ENCODE assay signal across 8 cellular contexts in genomic region chrX:52935469-52935783, GRCh38. TPM values are rescaled to one million over a fixed set of nuclear protein-coding genes. Genes with fewer than 3 reads are reported as not detected.
DNase-seq lines count a peak whose midpoint lies in the region; ATAC-seq and TF ChIP-seq lines count a peak whose summit lies in the region.
"Not testable (repeated sequence)": the region's sequence is repeated elsewhere in the genome, so short reads cannot be mapped to it uniquely, and the experiment has no call there.

No MANE protein-coding gene starts in this region.

- not testable (repeated sequence) for H3K9me3 Mint-ChIP-seq in IgD-negative memory B cell; activated B cell treated with CpG ODN at 0.5 μM for 24 hours; MCF 10A (ENCODE audit: unreplicated experiment); progenitor cell of endocrine pancreas (ENCODE audit: low read depth)

- TF ChIP-seq POLR2A in lower leg skin (IDR thresholded peaks at IDR 0.05); upper lobe of left lung (IDR thresholded peaks at IDR 0.05): not testable (repeated sequence)

- H3K9me3 ChIP-seq in upper lobe of left lung, result not testable (repeated sequence)

- not testable (repeated sequence) for H3K27me3 Mint-ChIP-seq in IgD-negative memory B cell; activated B cell treated with CpG ODN at 0.5 μM for 24 hours; MCF 10A (ENCODE audit: insufficient read depth, unreplicated experiment); progenitor cell of endocrine pancreas

- peaks cover 0 to 13% (median 4%) of the 10 kb centered on the region in 4 donors for H3K4me1 ChIP-seq in upper lobe of left lung

- not testable (repeated sequence) for H3K36me3 ChIP-seq in upper lobe of left lung

- H3K4me3 ChIP-seq in GM12865 (ENCODE audit: low read depth, low read length) (peak overlapping the region; percentile 84), fibroblast of villous mesenchyme (ENCODE audit: low read depth, low read length) (peak overlapping the region; percentile 78), lower leg skin (ENCODE audit: low read depth, poor library complexity, severe bottlenecking) (peak overlapping the region; percentile 43), upper lobe of left lung (peak overlapping the region; percentile 50 to 65 (median 58))

- H3K27ac ChIP-seq in upper lobe of left lung, result peak overlapping the region; percentile 90 to 97 (median 92)

- CTCF ChIA-PET in activated B cell treated with CpG ODN at 0.5 μM for 24 hours (lab: Charles Lee), result not testable (repeated sequence)
- CTCF ChIA-PET in MCF 10A (lab: Yijun Ruan, JAX), result interaction anchor here (0.6 to 0.7 kb wide), 6 partner anchors 10 to 1303 kb away, joined by 3 to 4 read pairs (median 3); no protein-coding TSS in a partner anchor

- peak; percentile 8 for ATAC-seq in activated B cell treated with CpG ODN at 0.5 μM for 24 hours (ENCODE audit: low read depth)
- not testable (repeated sequence) for ATAC-seq in upper lobe of left lung (ENCODE audit: low FRiP score in 2 of 2)

- BruUV-seq in MCF 10A (replicated peaks; lab: Mats Ljungman, UMichigan), result TSS peak; percentile 99

- not testable (repeated sequence) for TF ChIP-seq EP300 in upper lobe of left lung (IDR thresholded peaks at IDR 0.05)

- intact Hi-C loops in activated B cell treated with CpG ODN at 0.5 μM for 24 hours (cut with micrococcal nuclease); MCF 10A (cut with micrococcal nuclease); lower leg skin (cut with DNase I; ENCODE audit: low total_unique reads): not testable (repeated sequence)

- H3K27me3 ChIP-seq in upper lobe of left lung, result not testable (repeated sequence)

- 4 to 8% methylated on average over 8 to 10 of the region's 10 CpGs for WGBS in lower leg skin, 2 donors
- 3% methylated on average over 10 of the region's 10 CpGs; no CpG with 5 or more reads in 1 of the 2 donors for WGBS in upper lobe of left lung, 2 donors

- TF ChIP-seq CTCF in GM12865 (IDR thresholded peaks at IDR 0.05; ENCODE audit: insufficient read depth, low read depth, low read length, missing control alignments); activated B cell treated with CpG ODN at 0.5 μM for 24 hours (IDR thresholded peaks at IDR 0.05); MCF 10A (IDR thresholded peaks at IDR 0.05; ENCODE audit: unreplicated experiment); fibroblast of villous mesenchyme (IDR thresholded peaks at IDR 0.05; ENCODE audit: insufficient read depth, low read depth, low read length); lower leg skin (IDR thresholded peaks at IDR 0.05); progenitor cell of endocrine pancreas (IDR thresholded peaks at IDR 0.05; ENCODE audit: unreplicated experiment); upper lobe of left lung (IDR thresholded peaks at IDR 0.05): not testable (repeated sequence)

- H3K4me3 Mint-ChIP-seq in IgD-negative memory B cell, result peak overlapping the region; percentile 91 to 98 (median 96)
- peak overlapping the region; percentile 97 for H3K4me3 Mint-ChIP-seq in activated B cell treated with CpG ODN at 0.5 μM for 24 hours
- peak overlapping the region; percentile 87 for H3K4me3 Mint-ChIP-seq in MCF 10A (ENCODE audit: unreplicated experiment)
- H3K4me3 Mint-ChIP-seq in progenitor cell of endocrine pancreas (ENCODE audit: low read depth), result peak overlapping the region; percentile 90

- not testable (repeated sequence) for H3K36me3 Mint-ChIP-seq in IgD-negative memory B cell; MCF 10A (ENCODE audit: insufficient read depth, unreplicated experiment); progenitor cell of endocrine pancreas (ENCODE audit: insufficient read depth)
- H3K36me3 Mint-ChIP-seq in activated B cell treated with CpG ODN at 0.5 μM for 24 hours (ENCODE audit: low read depth), result peaks cover 11% of the 10 kb centered on the region

- peak overlapping the region; percentile 97 to 100 (median 99) for H3K27ac Mint-ChIP-seq in IgD-negative memory B cell
- H3K27ac Mint-ChIP-seq in activated B cell treated with CpG ODN at 0.5 μM for 24 hours, result peak overlapping the region; percentile 99
- peak overlapping the region; percentile 99 for H3K27ac Mint-ChIP-seq in MCF 10A (ENCODE audit: low read depth, unreplicated experiment)
- peak overlapping the region; percentile 99 for H3K27ac Mint-ChIP-seq in progenitor cell of endocrine pancreas

- POLR2A ChIA-PET in activated B cell treated with CpG ODN at 0.5 μM for 24 hours (lab: Charles Lee), result interaction anchor here (0.7 to 1.1 kb wide), 4 partner anchors 12 to 146 kb away, joined by 4 to 10 read pairs (median 6); partner anchors contain the start of gene TSPYL2
- POLR2A ChIA-PET in MCF 10A (lab: Yijun Ruan, JAX), result interaction anchor here (0.7 to 1.1 kb wide), 4 partner anchors 12 to 290 kb away, joined by 3 to 7 read pairs (median 6); partner anchors contain the start of gene KDM5C

- not testable (repeated sequence) for DNase-seq in GM12865 (ENCODE audit: low read depth); activated B cell treated with CpG ODN at 0.5 μM for 24 hours; MCF 10A (ENCODE audit: unreplicated experiment); fibroblast of villous mesenchyme (ENCODE audit: low read depth); lower leg skin (ENCODE audit: low spot score in 2 of 2); progenitor cell of endocrine pancreas (ENCODE audit: low spot score, unreplicated experiment); upper lobe of left lung

- peaks cover 9 to 15% (median 10%) of the 10 kb centered on the region in 3 donors for H3K4me1 Mint-ChIP-seq in IgD-negative memory B cell
- H3K4me1 Mint-ChIP-seq in activated B cell treated with CpG ODN at 0.5 μM for 24 hours, result peaks cover 15% of the 10 kb centered on the region
- H3K4me1 Mint-ChIP-seq in MCF 10A (ENCODE audit: insufficient read depth, unreplicated experiment); progenitor cell of endocrine pancreas (ENCODE audit: low read depth): not testable (repeated sequence)

RNA-seq across cellular contexts. Expression of gene FAM156A, which starts 22.9 kb away (rescaled TPM):
- 3.8 TPM for polyA plus RNA-seq in IgD-negative memory B cell
- 18.5 and 21.6 TPM in 2 replicates for total RNA-seq in activated B cell treated with CpG ODN at 0.5 μM for 24 hours
- 19.3 and 21.2 TPM in 2 replicates for total RNA-seq in MCF 10A (2022)
- 12.1 and 16.1 TPM in 2 replicates for total RNA-seq in fibroblast of villous mesenchyme
- 10 to 100 TPM; 12.7 to 19.1 (median 16.5) TPM for total RNA-seq in lower leg skin
- 22.0 and 27.2 TPM in 2 replicates for total RNA-seq in progenitor cell of endocrine pancreas
- 10 to 100 TPM; 12.0 to 60.8 (median 17.6) TPM for total RNA-seq in upper lobe of left lung

RNA-seq across cellular contexts. Expression of gene FAM156B, which starts 38.3 kb away (rescaled TPM):
- 7.4 TPM for polyA plus RNA-seq in IgD-negative memory B cell
- 14.4 and 16.8 TPM in 2 replicates for total RNA-seq in activated B cell treated with CpG ODN at 0.5 μM for 24 hours
- total RNA-seq in MCF 10A (2022), result 13.3 and 16.5 TPM in 2 replicates
- 19.6 and 20.3 TPM in 2 replicates for total RNA-seq in fibroblast of villous mesenchyme
- total RNA-seq in lower leg skin, result 10 to 100 TPM; 42.6 to 50.9 (median 44.6) TPM
- 13.1 and 14.9 TPM in 2 replicates for total RNA-seq in progenitor cell of endocrine pancreas
- 100 to 1,000 TPM in 2 of 6 donors, 10 to 100 TPM in 4; 14.1 to 216 (median 17.2) TPM for total RNA-seq in upper lobe of left lung
